In genomic region chr2:102975996-102976636, GRCh38 we compare ENCODE assay signal across 8 cellular contexts.
DNase-seq lines count a peak whose midpoint lies in the region; ATAC-seq and TF ChIP-seq lines count a peak whose summit lies in the region.

No MANE protein-coding gene starts in this region.

- DNase-seq in GM06990 (ENCODE audit: extremely low read depth, insufficient read length) = no peak
- DNase-seq in NCI-H748 treated with DMSO at 0.1 percent for 48 hours (lab: John Stamatoyannopoulos, UW) = peak; percentile 7
- peak; percentile 65 for DNase-seq in ecto neural progenitor cell (ENCODE audit: low spot score)
- no peak for DNase-seq in hepatic stellate cell (ENCODE audit: low spot score)
- no peak for DNase-seq in foreskin fibroblast

- TF ChIP-seq CTCF in GM06990 (IDR thresholded peaks at IDR 0.05; ENCODE audit: insufficient read depth, low read length, poor library complexity, severe bottlenecking) = peak; percentile 81
- no peak for TF ChIP-seq CTCF in foreskin fibroblast (IDR thresholded peaks at IDR 0.05; ENCODE audit: low read depth, low read length)

- no peaks in the 10 kb centered on the region for H3K36me3 ChIP-seq in GM06990 (ENCODE audit: control insufficient read depth, insufficient read depth, low read length)
- H3K36me3 ChIP-seq in neuron (ENCODE audit: insufficient read depth, low read length) = no peaks in the 10 kb centered on the region

- H2AFZ ChIP-seq in neuron (ENCODE audit: low read depth, low read length) = peak overlapping the region; percentile 29

- H3K9me3 ChIP-seq in neuron (ENCODE audit: low read length) = no peaks in the 10 kb centered on the region

- ATAC-seq in HG02678 (IDR thresholded peaks at IDR 0.05; ENCODE audit: unreplicated experiment) (peak; percentile 62), HG03175 (IDR thresholded peaks at IDR 0.05; ENCODE audit: unreplicated experiment) (no peak)

- no peaks in the 10 kb centered on the region for H3K27me3 ChIP-seq in GM06990 (replicated peaks; ENCODE audit: control insufficient read depth, insufficient read depth, low read length)
- no peaks in the 10 kb centered on the region for H3K27me3 ChIP-seq in neuron (ENCODE audit: insufficient read depth, low read length)

- H3K4me3 ChIP-seq in GM06990 (replicated peaks; ENCODE audit: low read depth, low read length) = no peak overlapping the region
- H3K4me3 ChIP-seq in neuron (ENCODE audit: low read length) = no peak overlapping the region
- H3K4me3 ChIP-seq in foreskin fibroblast (ENCODE audit: low read depth in 1 of 2, low read length in 2 of 2) = no peak overlapping the region

- peaks cover 22% of the 10 kb centered on the region for H3K4me1 ChIP-seq in neuron (ENCODE audit: insufficient read depth, low read length)

Comparison
In these comparisons a context has a peak if more than half of its experiments do, and no peak if none do; other contexts are left out.
1. DNase-seq: peak in NCI-H748 treated with DMSO at 0.1 percent for 48 hours (single experiment) and ecto neural progenitor cell (single experiment); none in GM06990 (single experiment), hepatic stellate cell (single experiment) and foreskin fibroblast (0 of 2).